1 cellular context compared by ENCODE assay signal in the genomic region with DNA sequence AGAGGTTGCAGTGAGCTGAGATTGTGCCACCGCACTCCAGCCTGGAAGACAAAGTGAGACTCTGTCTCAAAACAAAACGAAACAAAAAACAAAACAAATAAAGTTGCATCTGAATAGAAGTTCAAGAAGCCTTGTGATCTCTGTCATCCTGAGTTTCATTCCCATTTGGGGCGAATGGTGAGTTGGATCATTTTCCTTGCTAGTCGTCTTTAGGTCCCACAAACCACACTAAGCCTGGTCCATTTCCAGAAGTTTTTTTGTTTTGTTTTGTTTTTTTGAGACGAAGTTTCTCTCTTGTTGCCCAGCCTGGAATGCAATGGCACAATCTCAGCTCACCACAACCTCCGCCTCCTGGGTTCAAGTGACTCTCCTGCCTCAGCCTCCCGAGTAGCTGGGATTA.
TF ChIP-seq lines count a peak whose summit lies in the region.

No MANE protein-coding gene starts in this region.

TF ChIP-seq in GM23338, 12 proteins besides CTCF, POLR2A, EP300 and RAD21 (continued from another document):
- TF ChIP-seq CREB1 (CRISPR knock-in tag; IDR thresholded peaks at IDR 0.05; ENCODE audit: low read depth) (no peak), ZNF462 (CRISPR knock-in tag; IDR thresholded peaks at IDR 0.05) (no peak), ZNF331 (CRISPR knock-in tag; IDR thresholded peaks at IDR 0.05; ENCODE audit: low read depth) (no peak), POLR2AphosphoS5 (IDR thresholded peaks at IDR 0.05; ENCODE audit: low read depth) (no peak), EZH2 (IDR thresholded peaks at IDR 0.05; ENCODE audit: low read depth, unreplicated experiment) (no peak), EZH2phosphoT487 (IDR thresholded peaks at IDR 0.05; ENCODE audit: unreplicated experiment) (no peak), ZNF114 (CRISPR knock-in tag; IDR thresholded peaks at IDR 0.05) (no peak), JUNB (IDR thresholded peaks at IDR 0.05; ENCODE audit: unreplicated experiment) (no peak)
